20 cellular contexts compared by ENCODE assay signal in the genomic region with DNA sequence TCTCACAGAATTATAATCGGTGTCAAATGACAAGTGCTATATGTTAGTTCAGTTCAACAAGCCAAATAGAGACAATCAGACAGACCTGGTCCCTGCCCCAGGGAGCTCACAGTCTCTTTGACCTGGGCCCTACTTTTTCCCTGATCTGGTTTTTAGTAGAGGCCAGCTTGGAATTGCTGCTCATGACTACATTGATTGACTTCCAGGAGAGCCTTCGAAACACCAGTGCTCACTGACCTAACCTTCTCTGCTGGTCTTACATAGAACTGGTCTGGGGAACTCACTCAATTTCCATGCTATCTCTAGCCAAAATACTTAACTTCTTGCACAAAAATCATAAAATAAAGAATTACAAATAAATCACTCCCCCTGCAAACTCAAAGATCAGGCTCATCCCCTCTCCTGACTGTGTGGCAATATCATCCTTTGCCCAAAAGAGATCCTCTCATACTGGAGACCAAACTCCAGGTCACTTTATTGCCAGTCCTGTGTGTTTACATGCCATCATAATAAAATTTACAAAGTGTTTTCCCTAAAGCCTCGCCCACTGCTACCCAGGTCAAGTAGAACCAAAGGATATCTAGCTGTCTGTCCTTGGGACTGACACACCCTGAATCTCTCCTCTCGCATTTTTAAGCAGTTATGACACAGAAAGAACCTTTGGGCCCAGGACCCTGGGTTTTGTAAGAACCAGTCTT. TPM values are rescaled to one million over a fixed set of nuclear protein-coding genes. Genes with fewer than 3 reads are reported as not detected.
A peak's percentile ranks its signal among the peaks of the same experiment; 100 is the strongest.
DNase-seq lines count a peak whose midpoint lies in the region; ATAC-seq, FAIRE-seq and TF ChIP-seq lines count a peak whose summit lies in the region.
"Had no signal": no experiment of that assay in that cellular context is flagged by ENCODE, and none has a peak within 500 bp of the region (broad histone marks: within the 10 kb centered on the region; RNA-seq: fewer than 3 reads in every experiment).

No MANE protein-coding gene starts in this region.

- H3K36me3 ChIP-seq in Karpas-422 (ENCODE audit: insufficient read depth, low read length) (peaks cover 18% of the 10 kb centered on the region), colonic mucosa (no peaks in the 10 kb centered on the region), liver (ENCODE audit: control insufficient read depth in 4 of 4, insufficient read depth in 3 of 4, low read depth in 1 of 4, low read length in 3 of 4) (peaks cover 0 to 11% (median under 1%) of the 10 kb centered on the region in 4 donors), rectal smooth muscle tissue (ENCODE audit: control insufficient read depth, insufficient read depth, low read length) (peaks cover 3% of the 10 kb centered on the region)

- intact Hi-C loops in colonic mucosa (cut with DNase I): no loop called here

- H3K27ac Mint-ChIP-seq in T-helper 17 cell (no peak overlapping the region), osteocyte (ENCODE audit: unreplicated experiment) (no peak overlapping the region)
- H3K27ac Mint-ChIP-seq: B cell; CD4-positive, alpha-beta T cell had no signal

- H3K36me3 Mint-ChIP-seq in T-helper 17 cell (ENCODE audit: low read depth): peaks cover 20% of the 10 kb centered on the region
- peaks cover 16% of the 10 kb centered on the region for H3K36me3 Mint-ChIP-seq in osteocyte (ENCODE audit: unreplicated experiment)

- H3K4me1 ChIP-seq in Karpas-422 (ENCODE audit: low read length) (peaks cover 21% of the 10 kb centered on the region), colonic mucosa (peaks cover 5% of the 10 kb centered on the region), liver (ENCODE audit: control insufficient read depth in 4 of 4, insufficient read depth in 4 of 4, low read length in 3 of 4) (peaks cover 0 to 27% (median 2%) of the 10 kb centered on the region in 4 donors), rectal smooth muscle tissue (ENCODE audit: control insufficient read depth, insufficient read depth, low read length) (no peaks in the 10 kb centered on the region)

- H2AFZ ChIP-seq in Karpas-422 (ENCODE audit: low read length): no peak overlapping the region
- H2AFZ ChIP-seq: GM23248 had no signal

- peaks cover 9% of the 10 kb centered on the region for H3K4me1 Mint-ChIP-seq in T-helper 17 cell
- peaks cover 2% of the 10 kb centered on the region for H3K4me1 Mint-ChIP-seq in osteocyte (ENCODE audit: unreplicated experiment)
- H3K4me1 Mint-ChIP-seq: B cell had no signal

- H3K9ac ChIP-seq in Karpas-422 (ENCODE audit: low read length) (no peak overlapping the region), colonic mucosa (ENCODE audit: low read depth in 2 of 2, low read length in 2 of 2) (no peak overlapping the region), liver (ENCODE audit: low read depth in 1 of 2, low read length in 2 of 2) (no peak overlapping the region), rectal smooth muscle tissue (ENCODE audit: low read length) (no peak overlapping the region)
- H3K9ac ChIP-seq: GM23248 had no signal

- H3K4me3 Mint-ChIP-seq in T-helper 17 cell: no peak overlapping the region
- H3K4me3 Mint-ChIP-seq in osteocyte (ENCODE audit: unreplicated experiment): no peak overlapping the region
- H3K4me3 Mint-ChIP-seq: B cell; CD4-positive, alpha-beta T cell had no signal

- DNase-seq in Karpas-422 (peak; percentile 67), colonic mucosa (peak; percentile 44), frontal cortex (ENCODE audit: low spot score in 2 of 2) (no peak), T-helper 17 cell (no peak), osteocyte (ENCODE audit: extremely low spot score, unreplicated experiment) (no peak)
- DNase-seq: ACHN; C1 segment of cervical spinal cord; Calu3; CD4-positive, alpha-beta T cell; DMS 273 treated with DMSO at 0.1 percent for 48 hours; GM23248 had no signal

- H4K20me1 ChIP-seq in Karpas-422 (ENCODE audit: insufficient read depth, low read depth, low read length): no peaks in the 10 kb centered on the region

- H3K9me2 ChIP-seq in Karpas-422 (replicated peaks; ENCODE audit: insufficient read depth, low read length): no peaks in the 10 kb centered on the region

- no peak overlapping the region for H3K4me3 ChIP-seq in Karpas-422 (ENCODE audit: low read length)
- H3K4me3 ChIP-seq in colonic mucosa: no peak overlapping the region
- no peak overlapping the region for H3K4me3 ChIP-seq in liver (ENCODE audit: low read depth in 1 of 3, low read length in 3 of 3)
- H3K4me3 ChIP-seq in rectal smooth muscle tissue (ENCODE audit: low read length): peak overlapping the region; percentile 3
- H3K4me3 ChIP-seq: GM12878, GM23248 had no signal

- peaks cover 9% of the 10 kb centered on the region for H3K9me3 ChIP-seq in Karpas-422 (ENCODE audit: low read length)
- no peaks in the 10 kb centered on the region for H3K9me3 ChIP-seq in colonic mucosa
- no peaks in the 10 kb centered on the region for H3K9me3 ChIP-seq in liver (ENCODE audit: control insufficient read depth in 4 of 4, low read length in 3 of 4)
- no peaks in the 10 kb centered on the region for H3K9me3 ChIP-seq in T-helper 17 cell (ENCODE audit: control insufficient read depth, low read length, poor library complexity, severe bottlenecking)

- peak overlapping the region; percentile 49 for H3K4me2 ChIP-seq in Karpas-422 (ENCODE audit: low read depth, low read length, poor library complexity, severe bottlenecking)

- 62% methylated on average over 4 of the region's 4 CpGs for WGBS in liver

- ATAC-seq in GM19455 (IDR thresholded peaks at IDR 0.05; ENCODE audit: unreplicated experiment) (no peak), T-helper 17 cell (no peak)
- ATAC-seq: GM12878, HCT116 had no signal

- TF ChIP-seq RAD21 in liver (IDR thresholded peaks at IDR 0.05): peak in 1 of 2 donors; percentile 10

- FAIRE-seq in frontal cortex (lab: Jason Lieb, UNC): no peak
- FAIRE-seq: GM12878, GM18507, H54 had no signal

- TF ChIP-seq CTCF in colonic mucosa (IDR thresholded peaks at IDR 0.05): no peak
- TF ChIP-seq CTCF in liver (IDR thresholded peaks at IDR 0.05; ENCODE audit: low read depth, low read length, missing input control): no peak
- no peak for TF ChIP-seq CTCF in osteocyte (IDR thresholded peaks at IDR 0.05)

- H3K9me3 Mint-ChIP-seq in osteocyte (ENCODE audit: unreplicated experiment): peaks cover 14% of the 10 kb centered on the region
- H3K9me3 Mint-ChIP-seq: CD4-positive, alpha-beta T cell had no signal

- H3K27me3 Mint-ChIP-seq in T-helper 17 cell: no peaks in the 10 kb centered on the region
- no peaks in the 10 kb centered on the region for H3K27me3 Mint-ChIP-seq in osteocyte (ENCODE audit: unreplicated experiment)
- H3K27me3 Mint-ChIP-seq: B cell; CD4-positive, alpha-beta T cell had no signal

- 0 out of 2 replicates have a peak, but pooled peaks cover 7% of the 10 kb centered on the region for H3K79me2 ChIP-seq in Karpas-422 (ENCODE audit: low read length)

- H3K27ac ChIP-seq in Karpas-422 (ENCODE audit: low read length) (0 out of 2 replicates have a peak overlapping the region, but pooled peaks have one; percentile 47), colonic mucosa (no peak overlapping the region), liver (ENCODE audit: low read depth in 1 of 2, low read length in 2 of 2) (peak overlapping the region; percentile 36 to 66), rectal smooth muscle tissue (ENCODE audit: low read depth, low read length) (no peak overlapping the region)
- H3K27ac ChIP-seq: GM23248 had no signal

- no peaks in the 10 kb centered on the region for H3K27me3 ChIP-seq in Karpas-422 (ENCODE audit: low read length)
- no peaks in the 10 kb centered on the region for H3K27me3 ChIP-seq in colonic mucosa
- no peaks in the 10 kb centered on the region for H3K27me3 ChIP-seq in liver (ENCODE audit: control insufficient read depth in 4 of 4, insufficient read depth in 4 of 4, low read length in 3 of 4)
- H3K27me3 ChIP-seq in rectal smooth muscle tissue (ENCODE audit: control insufficient read depth, insufficient read depth, low read length): no peaks in the 10 kb centered on the region

TF ChIP-seq in liver, 16 proteins besides CTCF, POLR2A, EP300 and RAD21 (continues in another document):
- TF ChIP-seq EGR1 (IDR thresholded peaks at IDR 0.05; ENCODE audit: low read depth in 2 of 2) (no peak), FOXA1 (IDR thresholded peaks at IDR 0.05) (no peak), HNF4A (conservative IDR thresholded peaks at IDR 0.05) (peak; percentile 80 to 88), NR2F2 (IDR thresholded peaks at IDR 0.05) (no peak), FOXA2 (IDR thresholded peaks at IDR 0.05) (peak; percentile 30)
- TF ChIP-seq, protein P1, sequence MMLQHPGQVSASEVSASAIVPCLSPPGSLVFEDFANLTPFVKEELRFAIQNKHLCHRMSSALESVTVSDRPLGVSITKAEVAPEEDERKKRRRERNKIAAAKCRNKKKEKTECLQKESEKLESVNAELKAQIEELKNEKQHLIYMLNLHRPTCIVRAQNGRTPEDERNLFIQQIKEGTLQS (IDR thresholded peaks at IDR 0.05): no peak
- TF ChIP-seq, protein P2, sequence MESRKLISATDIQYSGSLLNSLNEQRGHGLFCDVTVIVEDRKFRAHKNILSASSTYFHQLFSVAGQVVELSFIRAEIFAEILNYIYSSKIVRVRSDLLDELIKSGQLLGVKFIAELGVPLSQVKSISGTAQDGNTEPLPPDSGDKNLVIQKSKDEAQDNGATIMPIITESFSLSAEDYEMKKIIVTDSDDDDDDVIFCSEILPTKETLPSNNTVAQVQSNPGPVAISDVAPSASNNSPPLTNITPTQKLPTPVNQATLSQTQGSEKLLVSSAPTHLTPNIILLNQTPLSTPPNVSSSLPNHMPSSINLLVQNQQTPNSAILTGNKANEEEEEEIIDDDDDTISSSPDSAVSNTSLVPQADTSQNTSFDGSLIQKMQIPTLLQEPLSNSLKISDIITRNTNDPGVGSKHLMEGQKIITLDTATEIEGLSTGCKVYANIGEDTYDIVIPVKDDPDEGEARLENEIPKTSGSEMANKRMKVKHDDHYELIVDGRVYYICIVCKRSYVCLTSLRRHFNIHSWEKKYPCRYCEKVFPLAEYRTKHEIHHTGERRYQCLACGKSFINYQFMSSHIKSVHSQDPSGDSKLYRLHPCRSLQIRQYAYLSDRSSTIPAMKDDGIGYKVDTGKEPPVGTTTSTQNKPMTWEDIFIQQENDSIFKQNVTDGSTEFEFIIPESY (IDR thresholded peaks at IDR 0.05): no peak
- TF ChIP-seq, protein P3, sequence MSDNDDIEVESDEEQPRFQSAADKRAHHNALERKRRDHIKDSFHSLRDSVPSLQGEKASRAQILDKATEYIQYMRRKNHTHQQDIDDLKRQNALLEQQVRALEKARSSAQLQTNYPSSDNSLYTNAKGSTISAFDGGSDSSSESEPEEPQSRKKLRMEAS (IDR thresholded peaks at IDR 0.05): no peak

RNA-seq across cellular contexts. Expression of a gene that starts 53.2 kb away (rescaled TPM):
- total RNA-seq in Karpas-422 (2014; rRNA removed; shearing (Covaris generic); ENCODE audit: low replicate concordance): not detected in 2 replicates
- total RNA-seq in colonic mucosa (1 to 10 TPM in 1 of 2 donors, under 1 TPM in 1; 0.96 to 3.4 TPM), liver (100 to 1,000 TPM; 150 to 376 TPM), frontal cortex (not detected), T-helper 17 cell (not detected), osteocyte (1.6 and 2.5 TPM in 2 replicates)
- 100 to 1,000 TPM; 305 to 407 TPM for polyA plus RNA-seq in liver
- total RNA-seq: B cell, Daoy, GM12878, GM23248 had no signal
- polyA plus RNA-seq: GM12878, GM23248 had no signal

RNA-seq across cellular contexts. Expression of a gene that starts 54.9 kb away (rescaled TPM):
- 22.7 and 38.3 TPM in 2 replicates for total RNA-seq in Karpas-422 (2014; rRNA removed; shearing (Covaris generic); ENCODE audit: low replicate concordance)
- total RNA-seq in colonic mucosa: 10 to 100 TPM; 32.4 to 37.8 TPM
- total RNA-seq in liver: 10 to 100 TPM; 20.7 to 28.9 TPM
- 10 to 100 TPM; 13.0 to 24.9 TPM for polyA plus RNA-seq in liver
- 37.9 TPM for total RNA-seq in frontal cortex
- total RNA-seq in T-helper 17 cell: 10 to 100 TPM; 26.4 TPM
- total RNA-seq in osteocyte: 39.8 and 40.9 TPM in 2 replicates

Comparison
In these comparisons a context has a peak if more than half of its experiments do, and no peak if none do; other contexts are left out.
1. DNase-seq: peak in Karpas-422 (single experiment) and colonic mucosa (single experiment); none in frontal cortex (0 of 2), T-helper 17 cell (0 of 3) and osteocyte (single experiment).
2. H3K27ac ChIP-seq: peak in Karpas-422 (single experiment) and liver (2 of 2); none in colonic mucosa (single experiment) and rectal smooth muscle tissue (single experiment).
3. RNA of a gene that starts 53.2 kb away (total RNA-seq): 150 to 376 TPM in liver; 0.96 to 3.4 TPM in colonic mucosa, 1.6 to 2.5 TPM in osteocyte, not detected in Karpas-422, not detected in frontal cortex (single experiment) and not detected in T-helper 17 cell; every median in the first group is over 10 times any median in the second.